In genomic region chr2:109415460-109416004, GRCh38 we compare ENCODE assay signal across 16 cellular contexts.
DNase-seq lines count a peak whose midpoint lies in the region; ATAC-seq and TF ChIP-seq lines count a peak whose summit lies in the region.
"Had no signal": no experiment of that assay in that cellular context is flagged by ENCODE, and none has a peak within 500 bp of the region (broad histone marks: within the 10 kb centered on the region; RNA-seq: fewer than 3 reads in every experiment).

No MANE protein-coding gene starts in this region.

- H3K27me3 Mint-ChIP-seq in osteocyte (ENCODE audit: unreplicated experiment): no peaks in the 10 kb centered on the region
- H3K27me3 Mint-ChIP-seq in activated T-helper 17 cell treated with anti-CD3 and anti-CD28 coated beads, Interleukin-2, amount 50 U/mL, for 72 hours: peaks cover 3% of the 10 kb centered on the region

- TF ChIP-seq CTCF in osteocyte (IDR thresholded peaks at IDR 0.05) (no peak), GM20000 (IDR thresholded peaks at IDR 0.05; ENCODE audit: extremely low read depth, missing control alignments) (no peak)

- H3K27ac Mint-ChIP-seq in osteocyte (ENCODE audit: unreplicated experiment): peak overlapping the region; percentile 14
- H3K27ac Mint-ChIP-seq in activated T-helper 17 cell treated with anti-CD3 and anti-CD28 coated beads, Interleukin-2, amount 50 U/mL, for 72 hours: no peak overlapping the region

- H3K4me3 Mint-ChIP-seq in osteocyte (ENCODE audit: unreplicated experiment): no peak overlapping the region
- H3K4me3 Mint-ChIP-seq in activated T-helper 17 cell treated with anti-CD3 and anti-CD28 coated beads, Interleukin-2, amount 50 U/mL, for 72 hours: no peak overlapping the region

- H3K36me3 Mint-ChIP-seq in osteocyte (ENCODE audit: unreplicated experiment): peaks cover 34% of the 10 kb centered on the region
- no peaks in the 10 kb centered on the region for H3K36me3 Mint-ChIP-seq in activated T-helper 17 cell treated with anti-CD3 and anti-CD28 coated beads, Interleukin-2, amount 50 U/mL, for 72 hours (ENCODE audit: low read depth)

- peaks cover 41% of the 10 kb centered on the region for H3K4me1 Mint-ChIP-seq in osteocyte (ENCODE audit: unreplicated experiment)
- H3K4me1 Mint-ChIP-seq in activated T-helper 17 cell treated with anti-CD3 and anti-CD28 coated beads, Interleukin-2, amount 50 U/mL, for 72 hours: no peaks in the 10 kb centered on the region

- no peak for ATAC-seq in activated T-helper 17 cell treated with anti-CD3 and anti-CD28 coated beads, Interleukin-2, amount 50 U/mL, for 72 hours (replicated peaks)
- ATAC-seq: HCT116, Right ventricle myocardium inferior had no signal

- no peaks in the 10 kb centered on the region for H3K9me3 Mint-ChIP-seq in osteocyte (ENCODE audit: unreplicated experiment)
- no peaks in the 10 kb centered on the region for H3K9me3 Mint-ChIP-seq in activated T-helper 17 cell treated with anti-CD3 and anti-CD28 coated beads, Interleukin-2, amount 50 U/mL, for 72 hours

- DNase-seq in ELF-1 (ENCODE audit: low read depth, low spot score) (peak; percentile 32), NCI-H82 (lab: John Stamatoyannopoulos, UW) (peak; percentile 46), iPS-NIHi11 (ENCODE audit: low spot score) (peak; percentile 44), osteocyte (ENCODE audit: extremely low spot score, unreplicated experiment) (no peak), GM20000 (ENCODE audit: low spot score) (no peak)
- no peak for DNase-seq in stimulated activated CD8-positive, alpha-beta memory T cell treated with anti-CD3 and anti-CD28 coated beads, Interleukin-4, amount 100 ng/mL, for 48 hours
- DNase-seq: C1 segment of cervical spinal cord, DMS79, KG1, NCI-H1105 treated with DMSO at 0.1 percent for 48 hours, NCI-H187, NCI-H2171, NCI-H526 had no signal

Comparison
In these comparisons a context has a peak if more than half of its experiments do, and no peak if none do; other contexts are left out.
1. DNase-seq: peak in ELF-1 (single experiment), NCI-H82 (single experiment) and iPS-NIHi11 (single experiment); none in osteocyte (single experiment), GM20000 (single experiment) and stimulated activated CD8-positive, alpha-beta memory T cell treated with anti-CD3 and anti-CD28 coated beads, Interleukin-4, amount 100 ng/mL, for 48 hours (single experiment).